ENCODE assay signal across 12 cellular contexts in the genomic region with DNA sequence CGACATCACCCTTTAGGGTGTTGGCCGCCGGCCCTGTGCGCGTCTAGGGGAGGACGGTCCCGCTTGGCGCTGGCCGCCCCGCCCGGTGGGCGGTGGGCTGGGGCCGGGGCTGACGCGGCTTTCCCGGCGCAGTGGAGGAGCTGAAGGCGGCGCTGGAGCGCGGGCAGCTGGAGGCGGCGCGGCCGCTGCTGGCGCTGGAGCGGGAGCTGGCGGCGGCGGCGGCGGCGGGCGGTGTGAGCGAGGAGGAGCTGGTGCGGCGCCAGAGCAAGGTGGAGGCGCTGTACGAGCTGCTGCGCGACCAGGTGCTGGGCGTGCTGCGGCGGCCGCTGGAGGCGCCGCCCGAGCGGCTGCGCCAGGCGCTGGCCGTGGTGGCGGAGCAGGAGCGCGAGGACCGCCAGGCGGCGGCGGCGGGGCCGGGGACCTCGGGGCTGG. TPM values are rescaled to one million over a fixed set of nuclear protein-coding genes. Genes with fewer than 3 reads are reported as not detected.
DNase-seq lines count a peak whose midpoint lies in the region; ATAC-seq and TF ChIP-seq lines count a peak whose summit lies in the region.
"Had no signal": no experiment of that assay in that cellular context is flagged by ENCODE, and none has a peak within 500 bp of the region (broad histone marks: within the 10 kb centered on the region; RNA-seq: fewer than 3 reads in every experiment).

No MANE protein-coding gene starts in this region.

- no peaks in the 10 kb centered on the region for H3K9me3 Mint-ChIP-seq in nephron progenitor cell
- H3K9me3 Mint-ChIP-seq: activated naive CD4-positive, alpha-beta T cell treated with anti-CD3 and anti-CD28 coated beads, Interleukin-2, amount 50 U/mL, for 24 hours; IgD-negative memory B cell; T-cell had no signal

- peaks cover 87 to 98% (median 91%) of the 10 kb centered on the region in 3 donors for H3K4me1 ChIP-seq in esophagus squamous epithelium

- H3K9me3 ChIP-seq in esophagus squamous epithelium (no peaks in the 10 kb centered on the region), T-helper 17 cell (ENCODE audit: control insufficient read depth, low read length, poor library complexity, severe bottlenecking) (no peaks in the 10 kb centered on the region)

- H3K4me3 ChIP-seq in esophagus squamous epithelium = peak overlapping the region; percentile 20 to 85 (median 46)

- H3K27ac ChIP-seq in esophagus squamous epithelium = peak overlapping the region; percentile 62 to 86 (median 69)

- H3K4me3 Mint-ChIP-seq in nephron progenitor cell = no peak overlapping the region
- H3K4me3 Mint-ChIP-seq in T-helper 17 cell = no peak overlapping the region
- H3K4me3 Mint-ChIP-seq: activated naive CD4-positive, alpha-beta T cell treated with anti-CD3 and anti-CD28 coated beads, Interleukin-2, amount 50 U/mL, for 24 hours; IgD-negative memory B cell; stimulated activated naive B cell treated with anti-CD40 and anti-IgM and Interleukin-4, amounts not matched to agents 10 μg/mL and 1 μg/mL and 100 μg/mL, for 72 hours; T-cell had no signal

- peaks cover 0 to 23% (median 0%) of the 10 kb centered on the region in 4 donors for H3K27me3 ChIP-seq in esophagus squamous epithelium

- H3K4me1 Mint-ChIP-seq in nephron progenitor cell (peaks cover 42% of the 10 kb centered on the region), T-helper 17 cell (peaks cover 6% of the 10 kb centered on the region)
- H3K4me1 Mint-ChIP-seq: activated naive CD4-positive, alpha-beta T cell treated with anti-CD3 and anti-CD28 coated beads, Interleukin-2, amount 50 U/mL, for 24 hours had no signal

- ATAC-seq in T-helper 17 cell = no peak
- no peak for ATAC-seq in GM18519 (IDR thresholded peaks at IDR 0.05; ENCODE audit: low FRiP score, unreplicated experiment)
- ATAC-seq: stimulated activated naive B cell treated with anti-CD40 and anti-IgM and Interleukin-4, amounts not matched to agents 10 μg/mL and 1 μg/mL and 100 μg/mL, for 72 hours; T-cell had no signal

- TF ChIP-seq CTCF in esophagus squamous epithelium (IDR thresholded peaks at IDR 0.05) (peak in 4 of 6 experiments; percentile 13 to 52 (median 30)), nephron progenitor cell (IDR thresholded peaks at IDR 0.05) (no peak)

- H3K36me3 Mint-ChIP-seq in nephron progenitor cell (ENCODE audit: low read depth) (no peaks in the 10 kb centered on the region), T-helper 17 cell (ENCODE audit: low read depth) (no peaks in the 10 kb centered on the region)
- H3K36me3 Mint-ChIP-seq: activated naive CD4-positive, alpha-beta T cell treated with anti-CD3 and anti-CD28 coated beads, Interleukin-2, amount 50 U/mL, for 24 hours; IgD-negative memory B cell; T-cell had no signal

- TF ChIP-seq POLR2A in esophagus squamous epithelium (IDR thresholded peaks at IDR 0.05) = no peak

- intact Hi-C loops in esophagus squamous epithelium (cut with DNase I) = no loop called here

- DNase-seq in 8988T (peak; percentile 97), NCI-H2227 (lab: John Stamatoyannopoulos, UW; ENCODE audit: unreplicated experiment) (peak; percentile 76), esophagus squamous epithelium (lab: John Stamatoyannopoulos, UW) (no peak), nephron progenitor cell (peak; percentile 85), EL (no peak), T-helper 17 cell (no peak), NCI-H1092 (lab: John Stamatoyannopoulos, UW) (no peak)
- DNase-seq: stimulated activated naive B cell treated with anti-CD40 and anti-IgM and Interleukin-4, amounts not matched to agents 10 μg/mL and 1 μg/mL and 100 μg/mL, for 72 hours; T-cell had no signal

- 60 to 63% methylated on average over 2 to 19 of the region's 62 CpGs for WGBS in esophagus squamous epithelium, 2 donors

- no peak overlapping the region for H3K27ac Mint-ChIP-seq in nephron progenitor cell
- H3K27ac Mint-ChIP-seq in T-helper 17 cell = no peak overlapping the region
- H3K27ac Mint-ChIP-seq: activated naive CD4-positive, alpha-beta T cell treated with anti-CD3 and anti-CD28 coated beads, Interleukin-2, amount 50 U/mL, for 24 hours; stimulated activated naive B cell treated with anti-CD40 and anti-IgM and Interleukin-4, amounts not matched to agents 10 μg/mL and 1 μg/mL and 100 μg/mL, for 72 hours; T-cell had no signal

- peaks cover 54% of the 10 kb centered on the region for H3K27me3 Mint-ChIP-seq in nephron progenitor cell (ENCODE audit: low read depth, poor library complexity)
- H3K27me3 Mint-ChIP-seq in T-helper 17 cell = peaks cover 39% of the 10 kb centered on the region

- peaks cover 0 to 24% (median 0%) of the 10 kb centered on the region in 3 donors for H3K36me3 ChIP-seq in esophagus squamous epithelium

RNA-seq across cellular contexts. Expression of a gene that starts 3.6 kb away (rescaled TPM):
- total RNA-seq in esophagus squamous epithelium (100 to 1,000 TPM in 3 of 4 donors, 10 to 100 TPM in 1; 36.6 to 163 (median 130) TPM), T-helper 17 cell (10 to 100 TPM in 1 of 2 donors, 1 to 10 TPM in 1; 6.3 to 20.6 TPM)

RNA-seq across cellular contexts. Expression of a gene that starts 32.4 kb away (rescaled TPM):
- total RNA-seq in esophagus squamous epithelium = under 1 TPM in 1 of 4 donors, not detected in 3; 1.00 TPM
- not detected for total RNA-seq in T-helper 17 cell

RNA-seq across cellular contexts. Expression of a gene that starts 42.9 kb away (rescaled TPM):
- total RNA-seq in esophagus squamous epithelium (1 to 10 TPM in 1 of 4 donors, not detected in 3; 1.1 TPM), T-helper 17 cell (not detected)
- total RNA-seq: T-cell had no signal

Comparison
In these comparisons a context has a peak if more than half of its experiments do, and no peak if none do; other contexts are left out.
1. DNase-seq: peak in 8988T (single experiment), NCI-H2227 (single experiment) and nephron progenitor cell (single experiment); none in esophagus squamous epithelium (single experiment), EL (single experiment), T-helper 17 cell (0 of 3) and NCI-H1092 (single experiment).